9 cellular contexts compared by ENCODE assay signal in the genomic region with DNA sequence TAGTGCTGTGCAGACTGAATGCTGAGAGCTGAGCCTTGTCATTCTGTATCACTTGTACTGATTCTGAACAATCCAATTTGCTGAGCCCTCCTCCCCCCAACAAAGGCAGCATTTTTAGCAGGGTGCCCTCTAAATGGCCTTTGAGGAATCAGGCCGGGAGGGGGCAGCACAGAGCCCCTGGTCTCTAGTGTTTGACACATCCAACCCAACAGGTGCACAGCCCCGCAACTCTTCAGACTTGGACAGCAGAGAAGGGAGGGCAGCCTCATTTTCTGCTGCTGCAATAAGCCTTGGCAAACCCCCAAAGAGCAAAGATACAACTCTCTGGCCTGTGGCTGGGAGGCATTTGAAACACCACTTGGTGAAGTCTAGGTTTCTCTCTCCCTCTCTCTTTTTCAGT. TPM values are rescaled to one million over a fixed set of nuclear protein-coding genes. Genes with fewer than 3 reads are reported as not detected.
A peak's percentile ranks its signal among the peaks of the same experiment; 100 is the strongest.
DNase-seq lines count a peak whose midpoint lies in the region; ATAC-seq and TF ChIP-seq lines count a peak whose summit lies in the region.
"Had no signal": no experiment of that assay in that cellular context is flagged by ENCODE, and none has a peak within 500 bp of the region (broad histone marks: within the 10 kb centered on the region; RNA-seq: fewer than 3 reads in every experiment).

No MANE protein-coding gene starts in this region.

- no peak for TF ChIP-seq POLR2A in spleen (IDR thresholded peaks at IDR 0.05)

- H3K27me3 Mint-ChIP-seq in activated T-helper 17 cell treated with anti-CD3 and anti-CD28 coated beads, Interleukin-2, amount 50 U/mL, for 72 hours, result peaks cover 3% of the 10 kb centered on the region

- no peaks in the 10 kb centered on the region for H3K36me3 Mint-ChIP-seq in activated T-helper 17 cell treated with anti-CD3 and anti-CD28 coated beads, Interleukin-2, amount 50 U/mL, for 72 hours (ENCODE audit: low read depth)
- H3K36me3 Mint-ChIP-seq: natural killer cell treated with Interleukin-12 subunit alpha and Interleukin-12 subunit beta and Interleukin-15 and Interleukin-18, amount 100 ng/mL, for 72 hours had no signal

- no peak overlapping the region for H3K4me3 Mint-ChIP-seq in activated T-helper 17 cell treated with anti-CD3 and anti-CD28 coated beads, Interleukin-2, amount 50 U/mL, for 72 hours
- H3K4me3 Mint-ChIP-seq: natural killer cell treated with Interleukin-12 subunit alpha and Interleukin-12 subunit beta and Interleukin-15 and Interleukin-18, amount 100 ng/mL, for 72 hours had no signal

- no peaks in the 10 kb centered on the region for H3K4me1 Mint-ChIP-seq in activated T-helper 17 cell treated with anti-CD3 and anti-CD28 coated beads, Interleukin-2, amount 50 U/mL, for 72 hours

- H3K9me3 ChIP-seq in spleen, result no peaks in the 10 kb centered on the region

- H3K9me3 Mint-ChIP-seq in activated T-helper 17 cell treated with anti-CD3 and anti-CD28 coated beads, Interleukin-2, amount 50 U/mL, for 72 hours, result no peaks in the 10 kb centered on the region
- H3K9me3 Mint-ChIP-seq: natural killer cell treated with Interleukin-12 subunit alpha and Interleukin-12 subunit beta and Interleukin-15 and Interleukin-18, amount 100 ng/mL, for 72 hours had no signal

- peak in 7 of 11 experiments; percentile 8 to 49 (median 41) for TF ChIP-seq CTCF in spleen (IDR thresholded peaks at IDR 0.05 in 8 of 11, conservative IDR thresholded peaks at IDR 0.05 in 3 of 11)

- no peak overlapping the region for H3K4me3 ChIP-seq in spleen

- ATAC-seq in GM21360 (IDR thresholded peaks at IDR 0.05; ENCODE audit: unreplicated experiment) (peak; percentile 84), left cardiac atrium (peak; percentile 67 to 74)
- ATAC-seq in activated T-helper 17 cell treated with anti-CD3 and anti-CD28 coated beads, Interleukin-2, amount 50 U/mL, for 72 hours (replicated peaks), result no peak

- H3K4me1 ChIP-seq in spleen, result no peaks in the 10 kb centered on the region

- H3K27ac ChIP-seq in spleen, result no peak overlapping the region

- WGBS in spleen, 5 donors, result 31 to 59% (median 45%) methylated on average over 2 of the region's 2 CpGs

- no peak overlapping the region for H3K27ac Mint-ChIP-seq in activated T-helper 17 cell treated with anti-CD3 and anti-CD28 coated beads, Interleukin-2, amount 50 U/mL, for 72 hours
- H3K27ac Mint-ChIP-seq: natural killer cell treated with Interleukin-12 subunit alpha and Interleukin-12 subunit beta and Interleukin-15 and Interleukin-18, amount 100 ng/mL, for 72 hours had no signal

- peak; percentile 30 for DNase-seq in COLO668 (lab: John Stamatoyannopoulos, UW; ENCODE audit: unreplicated experiment)
- DNase-seq in NCI-H524 treated with DMSO at 0.1 percent for 48 hours (lab: John Stamatoyannopoulos, UW), result peak; percentile 8
- peak; percentile 69 to 70 for DNase-seq in activated T-cell treated with anti-CD3 and anti-CD28 coated beads, Interleukin-2, amount 50 U/mL, for 48 hours
- DNase-seq in left cardiac atrium, result peak; percentile 48
- peak; percentile 79 for DNase-seq in spleen
- no peak for DNase-seq in NK-92 treated with Interleukin-12 subunit alpha and Interleukin-12 subunit beta, amount 100 ng/mL, for 24 hours (lab: John Stamatoyannopoulos, UW)

- no peaks in the 10 kb centered on the region for H3K36me3 ChIP-seq in spleen

- peaks cover 0 to 6% (median 0%) of the 10 kb centered on the region in 7 donors for H3K27me3 ChIP-seq in spleen (replicated peaks in 1 of 7)

- intact Hi-C loops in left cardiac atrium (cut with DNase I) (no loop called here), spleen (cut with DNase I; ENCODE audit: low total_unique reads) (no loop called here)

RNA-seq across cellular contexts. Expression of gene ATP1B4, which starts 3.4 kb away (rescaled TPM):
- total RNA-seq in left cardiac atrium (under 1 TPM in 1 of 2 donors, not detected in 1; 0.42 TPM), spleen (not detected)
- not detected for polyA plus RNA-seq in spleen
- not detected for total RNA-seq in activated T-helper 17 cell treated with anti-CD3 and anti-CD28 coated beads, Interleukin-2, amount 50 U/mL, for 72 hours
- total RNA-seq: natural killer cell treated with Interleukin-12 subunit alpha and Interleukin-12 subunit beta and Interleukin-15 and Interleukin-18, amount 100 ng/mL, for 72 hours had no signal

RNA-seq across cellular contexts. Expression of gene TMEM255A, which starts 54.1 kb away (rescaled TPM):
- 1 to 10 TPM in 1 of 2 donors, under 1 TPM in 1; 0.42 to 1.4 TPM for total RNA-seq in left cardiac atrium
- 1 to 10 TPM in 5 of 7 donors, under 1 TPM in 2; 0.46 to 1.8 (median 1.6) TPM for total RNA-seq in spleen
- polyA plus RNA-seq in spleen, result 1 to 10 TPM; 1.0 to 2.0 (median 1.4) TPM
- total RNA-seq in activated T-helper 17 cell treated with anti-CD3 and anti-CD28 coated beads, Interleukin-2, amount 50 U/mL, for 72 hours, result under 1 TPM in 1 of 2 donors, not detected in 1; 0.08 TPM
- total RNA-seq: natural killer cell treated with Interleukin-12 subunit alpha and Interleukin-12 subunit beta and Interleukin-15 and Interleukin-18, amount 100 ng/mL, for 72 hours had no signal
